Comparison of ENCODE assay signal across 1 cellular context in the genomic region with DNA sequence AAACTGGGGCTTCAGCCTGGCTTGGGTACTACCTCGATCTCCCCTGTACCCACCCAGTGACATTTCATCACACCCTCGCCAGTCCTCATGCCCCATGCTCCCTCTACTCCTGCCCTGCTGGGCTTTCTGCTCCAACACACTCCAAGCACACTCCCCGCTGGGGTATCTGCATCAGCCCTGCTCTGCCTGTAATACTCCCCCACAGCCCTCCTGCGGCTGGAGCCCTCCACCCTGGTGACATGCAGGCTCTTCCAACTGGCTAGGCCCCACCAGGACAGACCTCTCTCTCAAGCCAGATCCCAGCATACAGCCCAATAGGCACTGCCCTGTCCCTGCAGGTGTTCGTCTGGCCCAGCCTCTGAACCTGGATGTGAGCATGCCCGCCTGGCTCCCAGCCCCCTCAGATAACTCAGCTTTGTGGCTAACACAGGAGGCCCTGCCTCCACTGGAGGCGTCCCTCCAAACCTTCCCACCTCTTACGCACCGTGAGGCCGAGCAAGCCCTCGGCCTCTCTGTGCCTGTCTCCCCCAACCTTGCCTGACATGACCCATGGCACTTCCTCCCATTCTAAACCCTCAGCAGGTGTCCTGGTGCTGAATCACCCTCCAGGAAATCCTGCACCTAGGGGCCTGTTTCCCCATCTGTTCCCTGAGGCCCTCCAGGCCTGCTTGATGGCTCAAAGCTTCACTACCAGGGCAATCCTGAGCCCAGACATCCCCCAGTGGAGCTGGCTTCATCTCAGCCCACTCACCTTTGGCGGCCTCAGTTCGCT.
A peak's percentile ranks its signal among the peaks of the same experiment; 100 is the strongest.
TF ChIP-seq lines count a peak whose summit lies in the region.

No MANE protein-coding gene starts in this region.

TF ChIP-seq in endothelial cell of umbilical vein, 7 proteins besides CTCF, POLR2A, EP300 and RAD21:
- TF ChIP-seq MYC (IDR thresholded peaks at IDR 0.05; ENCODE audit: low read depth, low read length), result no peak
- no peak for TF ChIP-seq GATA2 (IDR thresholded peaks at IDR 0.05; ENCODE audit: insufficient read depth, insufficient read length, low read depth, low read length)
- TF ChIP-seq, protein P1, sequence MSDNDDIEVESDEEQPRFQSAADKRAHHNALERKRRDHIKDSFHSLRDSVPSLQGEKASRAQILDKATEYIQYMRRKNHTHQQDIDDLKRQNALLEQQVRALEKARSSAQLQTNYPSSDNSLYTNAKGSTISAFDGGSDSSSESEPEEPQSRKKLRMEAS (IDR thresholded peaks at IDR 0.05; ENCODE audit: insufficient read depth, insufficient read length), result no peak
- TF ChIP-seq JUN (IDR thresholded peaks at IDR 0.05; ENCODE audit: borderline replicate concordance, insufficient read depth, insufficient read length, low read depth), result no peak
- peak; percentile 61 for TF ChIP-seq FOS (IDR thresholded peaks at IDR 0.05; ENCODE audit: borderline replicate concordance, insufficient read depth, low read length)
- TF ChIP-seq POLR2AphosphoS5 (IDR thresholded peaks at IDR 0.05; ENCODE audit: insufficient read depth, low read depth, low read length), result peak; percentile 66
- no peak for TF ChIP-seq EZH2 (IDR thresholded peaks at IDR 0.05; ENCODE audit: borderline replicate concordance, low read depth, low read length, severe bottlenecking)
